Comparison of ENCODE assay signal across 3 cellular contexts in the genomic region with DNA sequence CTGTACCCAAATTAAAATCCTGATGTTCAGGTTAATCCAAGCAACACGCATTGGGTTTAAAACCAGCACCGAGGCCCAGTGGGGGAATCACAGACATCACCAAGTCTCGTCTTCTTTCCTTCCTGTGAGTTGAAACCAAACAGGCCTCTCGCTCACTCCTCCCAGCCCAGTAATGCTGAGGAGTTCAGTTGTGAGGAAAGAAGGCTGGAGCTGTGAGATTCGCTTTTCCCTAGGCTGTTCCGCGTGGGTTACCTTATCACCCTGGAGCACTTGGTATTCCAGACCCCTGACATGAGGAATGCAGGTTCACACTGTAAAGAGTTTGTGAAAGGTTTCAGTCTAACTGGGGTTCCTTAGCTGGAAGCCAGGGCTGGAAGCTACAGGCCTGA.
TF ChIP-seq lines count a peak whose summit lies in the region.

No MANE protein-coding gene starts in this region.

TF ChIP-seq in SK-N-SH, 30 proteins besides CTCF, POLR2A, EP300 and RAD21:
- TF ChIP-seq GATA2 (CRISPR knock-in tag; IDR thresholded peaks at IDR 0.05) (no peak), NFIC (IDR thresholded peaks at IDR 0.05; ENCODE audit: borderline replicate concordance) (no peak), TAF1 (IDR thresholded peaks at IDR 0.05; ENCODE audit: borderline replicate concordance, low read depth, low read length) (no peak), MXI1 (IDR thresholded peaks at IDR 0.05; ENCODE audit: low read depth, low read length) (no peak), MEF2A (IDR thresholded peaks at IDR 0.05; ENCODE audit: borderline replicate concordance, low read depth) (no peak), ELF1 (IDR thresholded peaks at IDR 0.05) (no peak), GABPA (IDR thresholded peaks at IDR 0.05; ENCODE audit: low read depth) (no peak)
- TF ChIP-seq, protein P1, sequence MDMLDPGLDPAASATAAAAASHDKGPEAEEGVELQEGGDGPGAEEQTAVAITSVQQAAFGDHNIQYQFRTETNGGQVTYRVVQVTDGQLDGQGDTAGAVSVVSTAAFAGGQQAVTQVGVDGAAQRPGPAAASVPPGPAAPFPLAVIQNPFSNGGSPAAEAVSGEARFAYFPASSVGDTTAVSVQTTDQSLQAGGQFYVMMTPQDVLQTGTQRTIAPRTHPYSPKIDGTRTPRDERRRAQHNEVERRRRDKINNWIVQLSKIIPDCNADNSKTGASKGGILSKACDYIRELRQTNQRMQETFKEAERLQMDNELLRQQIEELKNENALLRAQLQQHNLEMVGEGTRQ (IDR thresholded peaks at IDR 0.05; ENCODE audit: borderline replicate concordance, low read depth, low read length), result no peak

TF ChIP-seq in SK-N-SH treated with all-trans-retinoic acid at 6 μM for 48 hours, 23 proteins besides CTCF, POLR2A, EP300 and RAD21 (continues in another document):
- no peak for TF ChIP-seq TCF4 (CRISPR knock-in tag; IDR thresholded peaks at IDR 0.05; ENCODE audit: borderline replicate concordance)
- TF ChIP-seq ZFP3 (CRISPR knock-in tag; IDR thresholded peaks at IDR 0.05), result no peak
- TF ChIP-seq SNAI2 (CRISPR knock-in tag; IDR thresholded peaks at IDR 0.05), result no peak
- TF ChIP-seq, protein P2, sequence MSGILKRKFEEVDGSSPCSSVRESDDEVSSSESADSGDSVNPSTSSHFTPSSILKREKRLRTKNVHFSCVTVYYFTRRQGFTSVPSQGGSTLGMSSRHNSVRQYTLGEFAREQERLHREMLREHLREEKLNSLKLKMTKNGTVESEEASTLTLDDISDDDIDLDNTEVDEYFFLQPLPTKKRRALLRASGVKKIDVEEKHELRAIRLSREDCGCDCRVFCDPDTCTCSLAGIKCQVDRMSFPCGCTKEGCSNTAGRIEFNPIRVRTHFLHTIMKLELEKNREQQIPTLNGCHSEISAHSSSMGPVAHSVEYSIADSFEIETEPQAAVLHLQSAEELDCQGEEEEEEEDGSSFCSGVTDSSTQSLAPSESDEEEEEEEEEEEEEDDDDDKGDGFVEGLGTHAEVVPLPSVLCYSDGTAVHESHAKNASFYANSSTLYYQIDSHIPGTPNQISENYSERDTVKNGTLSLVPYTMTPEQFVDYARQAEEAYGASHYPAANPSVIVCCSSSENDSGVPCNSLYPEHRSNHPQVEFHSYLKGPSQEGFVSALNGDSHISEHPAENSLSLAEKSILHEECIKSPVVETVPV (CRISPR knock-in tag; IDR thresholded peaks at IDR 0.05), result no peak
- TF ChIP-seq, protein P3, sequence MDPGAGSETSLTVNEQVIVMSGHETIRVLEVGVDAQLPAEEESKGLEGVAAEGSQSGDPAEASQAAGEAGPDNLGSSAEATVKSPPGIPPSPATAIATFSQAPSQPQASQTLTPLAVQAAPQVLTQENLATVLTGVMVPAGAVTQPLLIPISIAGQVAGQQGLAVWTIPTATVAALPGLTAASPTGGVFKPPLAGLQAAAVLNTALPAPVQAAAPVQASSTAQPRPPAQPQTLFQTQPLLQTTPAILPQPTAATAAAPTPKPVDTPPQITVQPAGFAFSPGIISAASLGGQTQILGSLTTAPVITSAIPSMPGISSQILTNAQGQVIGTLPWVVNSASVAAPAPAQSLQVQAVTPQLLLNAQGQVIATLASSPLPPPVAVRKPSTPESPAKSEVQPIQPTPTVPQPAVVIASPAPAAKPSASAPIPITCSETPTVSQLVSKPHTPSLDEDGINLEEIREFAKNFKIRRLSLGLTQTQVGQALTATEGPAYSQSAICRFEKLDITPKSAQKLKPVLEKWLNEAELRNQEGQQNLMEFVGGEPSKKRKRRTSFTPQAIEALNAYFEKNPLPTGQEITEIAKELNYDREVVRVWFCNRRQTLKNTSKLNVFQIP (CRISPR knock-in tag; IDR thresholded peaks at IDR 0.05; ENCODE audit: borderline replicate concordance, low read depth), result no peak
- no peak for TF ChIP-seq TOX (CRISPR knock-in tag; IDR thresholded peaks at IDR 0.05; ENCODE audit: borderline replicate concordance)
- TF ChIP-seq RARB (CRISPR knock-in tag; IDR thresholded peaks at IDR 0.05), result no peak
- TF ChIP-seq ZFP30 (CRISPR knock-in tag; IDR thresholded peaks at IDR 0.05), result no peak
- TF ChIP-seq, protein P4, sequence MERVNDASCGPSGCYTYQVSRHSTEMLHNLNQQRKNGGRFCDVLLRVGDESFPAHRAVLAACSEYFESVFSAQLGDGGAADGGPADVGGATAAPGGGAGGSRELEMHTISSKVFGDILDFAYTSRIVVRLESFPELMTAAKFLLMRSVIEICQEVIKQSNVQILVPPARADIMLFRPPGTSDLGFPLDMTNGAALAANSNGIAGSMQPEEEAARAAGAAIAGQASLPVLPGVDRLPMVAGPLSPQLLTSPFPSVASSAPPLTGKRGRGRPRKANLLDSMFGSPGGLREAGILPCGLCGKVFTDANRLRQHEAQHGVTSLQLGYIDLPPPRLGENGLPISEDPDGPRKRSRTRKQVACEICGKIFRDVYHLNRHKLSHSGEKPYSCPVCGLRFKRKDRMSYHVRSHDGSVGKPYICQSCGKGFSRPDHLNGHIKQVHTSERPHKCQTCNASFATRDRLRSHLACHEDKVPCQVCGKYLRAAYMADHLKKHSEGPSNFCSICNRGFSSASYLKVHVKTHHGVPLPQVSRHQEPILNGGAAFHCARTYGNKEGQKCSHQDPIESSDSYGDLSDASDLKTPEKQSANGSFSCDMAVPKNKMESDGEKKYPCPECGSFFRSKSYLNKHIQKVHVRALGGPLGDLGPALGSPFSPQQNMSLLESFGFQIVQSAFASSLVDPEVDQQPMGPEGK (CRISPR knock-in tag; IDR thresholded peaks at IDR 0.05; ENCODE audit: borderline replicate concordance), result no peak
- TF ChIP-seq, protein P5, sequence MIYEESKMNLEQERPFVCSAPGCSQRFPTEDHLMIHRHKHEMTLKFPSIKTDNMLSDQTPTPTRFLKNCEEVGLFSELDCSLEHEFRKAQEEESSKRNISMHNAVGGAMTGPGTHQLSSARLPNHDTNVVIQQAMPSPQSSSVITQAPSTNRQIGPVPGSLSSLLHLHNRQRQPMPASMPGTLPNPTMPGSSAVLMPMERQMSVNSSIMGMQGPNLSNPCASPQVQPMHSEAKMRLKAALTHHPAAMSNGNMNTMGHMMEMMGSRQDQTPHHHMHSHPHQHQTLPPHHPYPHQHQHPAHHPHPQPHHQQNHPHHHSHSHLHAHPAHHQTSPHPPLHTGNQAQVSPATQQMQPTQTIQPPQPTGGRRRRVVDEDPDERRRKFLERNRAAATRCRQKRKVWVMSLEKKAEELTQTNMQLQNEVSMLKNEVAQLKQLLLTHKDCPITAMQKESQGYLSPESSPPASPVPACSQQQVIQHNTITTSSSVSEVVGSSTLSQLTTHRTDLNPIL (CRISPR knock-in tag; IDR thresholded peaks at IDR 0.05; ENCODE audit: low read depth), result no peak
- TF ChIP-seq ESRRG (CRISPR knock-in tag; IDR thresholded peaks at IDR 0.05), result no peak
- TF ChIP-seq ZNF70 (CRISPR knock-in tag; IDR thresholded peaks at IDR 0.05), result no peak
- TF ChIP-seq CSDC2 (CRISPR knock-in tag; IDR thresholded peaks at IDR 0.05), result no peak

TF ChIP-seq in K562, 482 proteins besides CTCF, POLR2A, EP300 and RAD21:
- TF ChIP-seq, protein P6, sequence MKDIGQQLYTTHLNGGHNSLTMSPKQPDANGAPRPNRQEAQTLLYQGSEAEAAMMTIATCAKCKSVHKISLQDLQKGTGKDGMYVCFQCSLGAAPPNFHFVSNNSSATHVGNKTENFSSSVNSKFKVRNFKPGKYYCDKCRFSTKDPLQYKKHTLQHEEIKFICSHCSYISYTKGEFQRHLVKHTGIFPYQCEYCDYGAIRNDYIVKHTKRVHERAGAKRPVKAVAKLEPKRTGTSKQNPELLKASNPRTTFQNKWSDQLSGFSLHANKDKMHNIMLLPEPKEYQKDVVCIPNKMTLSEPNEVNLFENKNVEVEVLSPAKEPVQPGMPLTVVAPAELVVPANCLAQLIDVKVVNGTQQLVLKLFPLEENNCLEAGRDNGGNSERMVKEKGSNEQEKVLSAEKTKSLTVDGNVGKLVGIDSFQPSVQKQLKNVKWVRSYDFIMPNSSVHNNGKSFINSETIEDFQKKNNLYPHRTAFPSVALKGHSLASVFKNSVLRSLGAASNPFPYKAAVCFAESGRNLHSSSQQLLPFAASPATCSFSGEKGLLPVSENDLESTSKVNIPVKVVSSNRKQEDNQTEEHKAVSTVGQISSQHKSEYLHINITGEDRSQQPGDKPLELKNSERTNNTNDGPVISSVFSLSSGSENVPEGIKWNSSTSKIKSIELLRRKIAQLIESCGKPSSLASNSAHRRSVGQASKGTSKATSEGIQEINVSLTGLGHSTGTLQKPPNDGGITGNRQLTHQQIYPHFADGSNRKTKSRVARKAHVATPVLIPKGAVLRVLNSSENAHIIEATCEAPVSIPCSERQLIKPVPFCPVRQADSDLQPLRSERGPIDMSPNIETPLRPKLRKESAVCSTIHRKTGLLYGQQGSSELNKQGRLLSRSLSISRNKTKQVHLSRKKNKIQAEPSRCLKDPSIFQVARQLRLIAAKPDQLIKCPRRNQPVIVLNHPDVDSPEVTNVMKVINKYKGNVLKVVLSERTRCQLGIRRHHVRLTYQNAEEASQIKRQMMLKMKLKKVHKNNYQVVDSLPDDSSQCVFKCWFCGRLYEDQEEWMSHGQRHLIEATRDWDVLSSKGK (CRISPR knock-in tag; IDR thresholded peaks at IDR 0.05), result no peak
- TF ChIP-seq GATAD2B (IDR thresholded peaks at IDR 0.05; ENCODE audit: borderline replicate concordance) (no peak), FOXA3 (CRISPR knock-in tag; conservative IDR thresholded peaks at IDR 0.05 in 1 of 2, IDR thresholded peaks at IDR 0.05 in 1 of 2) (no peak), CEBPG (CRISPR knock-in tag; IDR thresholded peaks at IDR 0.05) (no peak), CEBPG (tag; conservative IDR thresholded peaks at IDR 0.05 in 1 of 2, IDR thresholded peaks at IDR 0.05 in 1 of 2) (0 out of 4 replicates have a peak, but pooled peaks of 1 of the 2 experiments have one; percentile 3), BCOR (IDR thresholded peaks at IDR 0.05) (no peak)
TF ChIP-seq in K562: peak in this region for 1.
